In the genomic region with DNA sequence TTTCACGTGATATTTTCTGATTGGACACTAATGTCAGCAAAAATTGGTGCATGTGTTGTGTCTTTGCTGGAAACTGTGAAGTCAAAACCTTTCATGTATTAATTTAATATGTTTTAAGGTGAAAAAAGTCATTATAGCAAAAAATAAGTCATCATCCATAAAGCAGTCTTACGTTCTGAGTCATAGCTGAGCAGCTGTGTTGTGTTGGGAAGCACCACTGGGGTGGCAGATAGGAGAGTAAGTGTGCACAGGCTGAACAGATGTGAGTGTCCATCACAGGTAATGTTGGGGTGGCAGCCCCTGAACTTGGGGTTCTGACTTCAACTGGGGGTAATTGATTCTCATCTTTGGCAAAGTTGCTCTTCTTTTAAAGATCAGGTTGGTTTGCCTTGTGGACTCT, we compare ENCODE assay signal across 19 cellular contexts.
DNase-seq lines count a peak whose midpoint lies in the region; ATAC-seq, FAIRE-seq and TF ChIP-seq lines count a peak whose summit lies in the region.
"Had no signal": no experiment of that assay in that cellular context is flagged by ENCODE, and none has a peak within 500 bp of the region (broad histone marks: within the 10 kb centered on the region; RNA-seq: fewer than 3 reads in every experiment).

No MANE protein-coding gene starts in this region.

- H3K9ac ChIP-seq in smooth muscle cell (ENCODE audit: low read depth): no peak overlapping the region

- WGBS in smooth muscle cell (ENCODE audit: low lambda C conversion rate): 77% methylated on average over 2 of the region's 2 CpGs

- peaks cover 6% of the 10 kb centered on the region for H3K9me3 ChIP-seq in smooth muscle cell (replicated peaks; ENCODE audit: low read depth)
- H3K9me3 ChIP-seq: neutrophil had no signal

- no peaks in the 10 kb centered on the region for H3K27me3 ChIP-seq in smooth muscle cell (ENCODE audit: low read depth)
- H3K27me3 ChIP-seq: heart left ventricle had no signal

- no peaks in the 10 kb centered on the region for H3K4me1 ChIP-seq in smooth muscle cell (ENCODE audit: low read depth)
- H3K4me1 ChIP-seq: heart left ventricle had no signal

- TF ChIP-seq CTCF in astrocyte of the spinal cord (IDR thresholded peaks at IDR 0.05; ENCODE audit: low read depth, low read length): no peak
- no peak for TF ChIP-seq CTCF in fibroblast of mammary gland (conservative IDR thresholded peaks at IDR 0.05; ENCODE audit: control insufficient read depth, insufficient read depth, low read depth, low read length)
- no peak for TF ChIP-seq CTCF in smooth muscle cell (IDR thresholded peaks at IDR 0.05; ENCODE audit: borderline replicate concordance, insufficient read depth, poor library complexity, severe bottlenecking)

- H3K79me2 ChIP-seq in smooth muscle cell (ENCODE audit: low read depth): no peaks in the 10 kb centered on the region

- no peaks in the 10 kb centered on the region for H3K36me3 ChIP-seq in smooth muscle cell (ENCODE audit: low read depth)
- H3K36me3 ChIP-seq: heart left ventricle, neutrophil had no signal

- in situ Hi-C loops in astrocyte of the spinal cord (cut with HindIII; ENCODE audit: low sequenced_read_pairs): no loop called here

- H3K4me3 ChIP-seq in astrocyte of the spinal cord (ENCODE audit: low read depth, low read length) (no peak overlapping the region), fibroblast of mammary gland (ENCODE audit: control insufficient read depth, low read depth, low read length) (no peak overlapping the region), smooth muscle cell (no peak overlapping the region)
- H3K4me3 ChIP-seq: heart left ventricle had no signal

- H3K27ac ChIP-seq in smooth muscle cell (ENCODE audit: low read depth): peak overlapping the region; percentile 21
- H3K27ac ChIP-seq: heart left ventricle, neutrophil had no signal

- no peak for DNase-seq in H54 (ENCODE audit: insufficient read length, low spot score)
- peak; percentile 53 for DNase-seq in astrocyte of the spinal cord (ENCODE audit: low read depth, low spot score)
- peak; percentile 66 for DNase-seq in fibroblast of mammary gland (ENCODE audit: low read depth)
- no peak for DNase-seq in smooth muscle cell (lab: John Stamatoyannopoulos, UW; ENCODE audit: unreplicated experiment)
- no peak for DNase-seq in NOMO-1 treated with DMSO at 0.1 percent for 48 hours (lab: John Stamatoyannopoulos, UW; ENCODE audit: unreplicated experiment)
- DNase-seq: activated CD8-positive, alpha-beta T cell treated with anti-CD3 and anti-CD28 coated beads, Interleukin-2, amount 10 ng/mL, durations not matched to agents 7 days and 5 days; anterior cingulate cortex; H9; heart left ventricle; left cardiac atrium; MM.1S; NCI-H1417 treated with DMSO at 0.1 percent for 48 hours; stimulated activated naive CD4-positive, alpha-beta T cell treated with Interleukin-2 at 50 U/mL for 16 hours had no signal

- no peak overlapping the region for H3K4me2 ChIP-seq in smooth muscle cell

- H3F3A ChIP-seq in smooth muscle cell (ENCODE audit: low read depth): peaks cover 5% of the 10 kb centered on the region

- FAIRE-seq in H54 (lab: Jason Lieb, UNC): peak; percentile 6
- FAIRE-seq: endometrium, urothelium cell line had no signal

- H4K20me1 ChIP-seq in smooth muscle cell (ENCODE audit: low read depth): no peaks in the 10 kb centered on the region

- TF ChIP-seq POLR2A in H54 (IDR thresholded peaks at IDR 0.05; ENCODE audit: low read depth, low read length): no peak

- ATAC-seq in HG03565 (IDR thresholded peaks at IDR 0.05; ENCODE audit: unreplicated experiment): no peak
- ATAC-seq in HG03108 (IDR thresholded peaks at IDR 0.05; ENCODE audit: unreplicated experiment): no peak
- ATAC-seq: activated CD8-positive, alpha-beta T cell treated with anti-CD3 and anti-CD28 coated beads, Interleukin-2, amount 10 ng/mL, durations not matched to agents 7 days and 5 days; heart left ventricle; left cardiac atrium; SK-N-SH treated with all-trans-retinoic acid at 6 μM for 48 hours had no signal

- H2AFZ ChIP-seq in smooth muscle cell (ENCODE audit: low read depth): no peak overlapping the region

Comparison
In these comparisons a context has a peak if more than half of its experiments do, and no peak if none do; other contexts are left out.
1. DNase-seq: peak in astrocyte of the spinal cord (single experiment) and fibroblast of mammary gland (single experiment); none in H54 (single experiment), smooth muscle cell (single experiment) and NOMO-1 treated with DMSO at 0.1 percent for 48 hours (single experiment).